In the genomic region with DNA sequence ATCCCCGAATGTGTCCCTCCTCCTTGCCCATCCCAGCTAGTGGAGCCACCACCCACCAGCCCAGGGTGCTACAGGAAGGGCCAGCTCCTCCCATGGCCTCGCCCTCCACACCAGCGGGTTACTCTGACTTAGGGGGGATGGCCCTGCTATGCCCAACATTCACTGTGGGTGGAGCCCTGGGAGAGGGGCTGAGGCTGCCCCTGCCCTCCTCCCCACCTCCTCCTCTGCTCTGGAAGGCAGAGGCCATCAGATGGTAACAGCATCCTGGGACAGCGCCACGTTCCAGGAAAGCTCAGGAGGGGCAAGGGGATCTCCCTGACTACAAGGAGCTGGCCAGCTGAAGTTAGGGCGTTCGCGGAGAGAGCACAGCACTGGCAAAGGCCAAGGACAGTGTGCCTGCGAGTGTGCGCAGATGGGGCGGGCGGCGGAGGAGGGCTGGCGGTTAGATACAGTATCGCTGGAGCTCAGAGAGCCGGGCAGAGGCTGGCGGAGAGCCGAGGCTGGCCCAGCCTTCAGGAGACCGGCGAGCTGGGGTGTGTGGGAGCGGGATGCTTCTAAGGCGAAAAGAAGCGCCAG, we compare ENCODE assay signal across 8 cellular contexts. TPM values are rescaled to one million over a fixed set of nuclear protein-coding genes. Genes with fewer than 3 reads are reported as not detected.
DNase-seq lines count a peak whose midpoint lies in the region; ATAC-seq and TF ChIP-seq lines count a peak whose summit lies in the region.

No MANE protein-coding gene starts in this region.

- no peak overlapping the region for H3K27ac ChIP-seq in esophagus (ENCODE audit: low read depth in 2 of 2, low read length in 1 of 2)
- H3K27ac ChIP-seq in smooth muscle cell (ENCODE audit: low read depth) = no peak overlapping the region
- H3K27ac ChIP-seq in thyroid gland = no peak overlapping the region

- H3K4me2 ChIP-seq in smooth muscle cell = peak overlapping the region; percentile 100

- H3K27me3 ChIP-seq in esophagus (ENCODE audit: control insufficient read depth in 1 of 2, insufficient read depth in 2 of 2, low read length in 2 of 2) (peaks cover 0 to 2% of the 10 kb centered on the region in 2 donors), smooth muscle cell (ENCODE audit: low read depth) (peaks cover 68% of the 10 kb centered on the region), thyroid gland (peaks cover 9% of the 10 kb centered on the region)

- peaks cover 0 to 8% (median 4%) of the 10 kb centered on the region in 3 donors for H3K9me3 Mint-ChIP-seq in T-cell

- no peak overlapping the region for H3K9ac ChIP-seq in smooth muscle cell (ENCODE audit: low read depth)

- no peaks in the 10 kb centered on the region for H3K79me2 ChIP-seq in smooth muscle cell (ENCODE audit: low read depth)

- H3K27ac Mint-ChIP-seq in T-cell = peak overlapping the region; percentile 67 to 71

- DNase-seq in DMS53 (lab: John Stamatoyannopoulos, UW) (peak; percentile 47), DMS53 treated with DMSO at 0.1 percent for 48 hours (lab: John Stamatoyannopoulos, UW; ENCODE audit: unreplicated experiment) (no peak), T-cell (peak in 1 of 34 experiments; percentile 7), smooth muscle cell (lab: John Stamatoyannopoulos, UW; ENCODE audit: unreplicated experiment) (no peak), KG1 (lab: John Stamatoyannopoulos, UW) (no peak), thyroid gland (no peak)

- TF ChIP-seq CTCF in smooth muscle cell (IDR thresholded peaks at IDR 0.05; ENCODE audit: borderline replicate concordance, insufficient read depth, poor library complexity, severe bottlenecking) (no peak), thyroid gland (IDR thresholded peaks at IDR 0.05) (no peak)

- H3K9me3 ChIP-seq in esophagus (ENCODE audit: control insufficient read depth in 2 of 2, insufficient read depth in 1 of 2, low read depth in 1 of 2, low read length in 1 of 2) = peaks cover 3 to 16% of the 10 kb centered on the region in 2 donors
- H3K9me3 ChIP-seq in smooth muscle cell (replicated peaks; ENCODE audit: low read depth) = no peaks in the 10 kb centered on the region
- H3K9me3 ChIP-seq in thyroid gland = no peaks in the 10 kb centered on the region

- POLR2A ChIA-PET in T-cell (lab: Charles Lee) = interaction anchor here in 1 of 2 donors (0.6 kb wide), 1 partner anchor 198 kb away, joined by 3 read pairs; no protein-coding TSS in a partner anchor

- peak overlapping the region; percentile 32 to 45 for H3K4me3 ChIP-seq in esophagus (ENCODE audit: low read depth in 1 of 2, low read length in 2 of 2)
- no peak overlapping the region for H3K4me3 ChIP-seq in smooth muscle cell
- H3K4me3 ChIP-seq in thyroid gland (replicated peaks in 1 of 3) = no peak overlapping the region

- intact Hi-C loops in thyroid gland (cut with DNase I) = no loop called here

- peaks cover 35 to 46% of the 10 kb centered on the region in 2 donors for H3K27me3 Mint-ChIP-seq in T-cell

- no peaks in the 10 kb centered on the region for H3K36me3 ChIP-seq in esophagus (ENCODE audit: control insufficient read depth in 2 of 2, insufficient read depth in 2 of 2, low read length in 1 of 2)
- H3K36me3 ChIP-seq in smooth muscle cell (ENCODE audit: low read depth) = no peaks in the 10 kb centered on the region
- no peaks in the 10 kb centered on the region for H3K36me3 ChIP-seq in thyroid gland

- H3K4me3 Mint-ChIP-seq in T-cell = peak overlapping the region; percentile 76 to 82 (median 78)

- no peaks in the 10 kb centered on the region for H3K36me3 Mint-ChIP-seq in T-cell

- no peak overlapping the region for H2AFZ ChIP-seq in smooth muscle cell (ENCODE audit: low read depth)

- TF ChIP-seq POLR2A in thyroid gland (IDR thresholded peaks at IDR 0.05) = no peak

- no peaks in the 10 kb centered on the region for H3F3A ChIP-seq in smooth muscle cell (ENCODE audit: low read depth)

- peaks cover 14 to 39% (median 21%) of the 10 kb centered on the region in 3 donors for H3K4me1 Mint-ChIP-seq in T-cell

- H3K4me1 ChIP-seq in esophagus (ENCODE audit: control insufficient read depth in 2 of 2, insufficient read depth in 2 of 2, low read length in 1 of 2) (peaks cover 11 to 15% of the 10 kb centered on the region in 2 donors), smooth muscle cell (ENCODE audit: low read depth) (no peaks in the 10 kb centered on the region), thyroid gland (peaks cover 5 to 15% of the 10 kb centered on the region in 2 donors)

- CTCF ChIA-PET in T-cell (lab: Charles Lee) = interaction anchor here in 1 of 2 donors (1.1 kb wide), 1 partner anchor 16 kb away, joined by 5 read pairs; no protein-coding TSS in a partner anchor

- ATAC-seq in T-cell (replicated peaks in 1 of 4) (peak in 3 of 4 experiments; percentile 7 to 22 (median 20)), HG02885 (IDR thresholded peaks at IDR 0.05; ENCODE audit: poor library complexity, unreplicated experiment) (no peak)

- WGBS in esophagus, 2 donors = 3 to 4% methylated on average over 23 of the region's 23 CpGs
- 7% methylated on average over 23 of the region's 23 CpGs for WGBS in smooth muscle cell (ENCODE audit: low lambda C conversion rate)
- WGBS in thyroid gland, 2 donors = 0 to 3% methylated on average over 4 to 22 of the region's 23 CpGs

- no peaks in the 10 kb centered on the region for H4K20me1 ChIP-seq in smooth muscle cell (ENCODE audit: low read depth)

RNA-seq across cellular contexts. Expression of gene JAKMIP1, which starts 1.5 kb away (rescaled TPM):
- total RNA-seq in T-cell (10 to 100 TPM in 1 of 5 donors, 1 to 10 TPM in 4; 3.5 to 14.0 (median 6.1) TPM), smooth muscle cell (0.45 TPM in 1 of 2 replicates, not detected in the other), thyroid gland (1 to 10 TPM in 2 of 4 donors, under 1 TPM in 2; 0.67 to 1.9 (median 1.1) TPM)
- polyA plus RNA-seq in esophagus (under 1 TPM; 0.13 to 0.31 TPM), smooth muscle cell (0.07 and 0.64 TPM in 2 replicates)

Comparison
In these comparisons a context has a peak if more than half of its experiments do, and no peak if none do; other contexts are left out.
1. H3K4me3 ChIP-seq: peak in esophagus (2 of 2); none in smooth muscle cell (single experiment) and thyroid gland (0 of 3).